In genomic region chr2:41869542-41870256, GRCh38 we compare ENCODE assay signal across 1 cellular context.
TF ChIP-seq lines count a peak whose summit lies in the region.

No MANE protein-coding gene starts in this region.

TF ChIP-seq in H1, 55 proteins besides CTCF, POLR2A, EP300 and RAD21:
- no peak for TF ChIP-seq CHD7 (IDR thresholded peaks at IDR 0.05; ENCODE audit: insufficient replicate concordance, low read length)
- TF ChIP-seq EZH2 (IDR thresholded peaks at IDR 0.05; ENCODE audit: low read depth, low read length, severe bottlenecking) = peak; percentile 9
- no peak for TF ChIP-seq SAP30 (IDR thresholded peaks at IDR 0.05; ENCODE audit: insufficient read depth, insufficient replicate concordance, low read length)
- 0 out of 2 replicates have a peak, but pooled peaks have one; percentile 56 for TF ChIP-seq YY1 (IDR thresholded peaks at IDR 0.05; ENCODE audit: low read depth, low read length)
- TF ChIP-seq CBX8 (IDR thresholded peaks at IDR 0.05; ENCODE audit: borderline replicate concordance, low read depth, low read length) = no peak
- no peak for TF ChIP-seq GABPA (IDR thresholded peaks at IDR 0.05; ENCODE audit: borderline replicate concordance, insufficient read depth, low read length)
